In genomic region chr9:124099860-124100259, GRCh38 we compare ENCODE assay signal across 25 cellular contexts.
"Had no signal": no experiment of that assay in that cellular context is flagged by ENCODE, and none has a peak within 500 bp of the region (broad histone marks: within the 10 kb centered on the region; RNA-seq: fewer than 3 reads in every experiment).

No MANE protein-coding gene starts in this region.

- H2AFZ ChIP-seq: parathyroid adenoma had no signal

- H3K4me3 ChIP-seq: ovary, psoas muscle, skin epidermis, smooth muscle cell, spleen, suprapubic skin, testis, tibial artery, transverse colon, upper lobe of right lung, uterus had no signal

- H3K27me3 ChIP-seq: ovary, testis, uterus had no signal

- H3K79me2 ChIP-seq: parathyroid adenoma had no signal

- DNase-seq: naive thymus-derived CD8-positive, alpha-beta T cell; nephron progenitor cell; occipital lobe; ovary; psoas muscle; right cardiac atrium; spleen; stimulated activated CD4-positive, alpha-beta T cell treated with anti-CD3 and anti-CD28 coated beads, Interleukin-12 subunit alpha, Interleukin-12 subunit beta, amount 100 ng/mL, for 4 hours; stimulated activated CD4-positive, alpha-beta T cell treated with anti-CD3 and anti-CD28 coated beads, Interleukin-1b, Interleukin-23, amount 100 ng/mL, for 48 hours; stimulated activated CD4-positive, alpha-beta T cell treated with anti-CD3 and anti-CD28 coated beads, Interleukin-4, amount 100 ng/mL, for 1 hour; stimulated activated CD4-positive, alpha-beta T cell treated with anti-CD3 and anti-CD28 coated beads, Interleukin-4, amount 100 ng/mL, for 4 hours; stimulated activated CD8-positive, alpha-beta memory T cell treated with anti-CD3 and anti-CD28 coated beads, Interleukin-4, amount 100 ng/mL, for 48 hours; stimulated activated naive CD4-positive, alpha-beta T cell; stimulated activated naive CD8-positive, alpha-beta T cell treated with anti-CD3 and anti-CD28 coated beads, Interleukin-15, amount 100 ng/mL, for 72 hours; stimulated activated naive CD8-positive, alpha-beta T cell treated with anti-CD3 and anti-CD28 coated beads, Interleukin-15, Interleukin-2, amounts not matched to agents 100 U/mL and 50 U/mL, for 24 hours; substantia nigra; testis; tibial artery; transverse colon; upper lobe of right lung; uterus had no signal

- H3K27ac ChIP-seq: ovary, parathyroid adenoma, psoas muscle, skin epidermis, spleen, suprapubic skin, testis, tibial artery, transverse colon, upper lobe of right lung, uterus had no signal

- H3K9ac ChIP-seq: parathyroid adenoma had no signal

- H3K4me1 ChIP-seq: parathyroid adenoma, psoas muscle, suprapubic skin, testis, tibial artery, transverse colon, upper lobe of right lung, uterus had no signal

- H3K36me3 ChIP-seq: ovary, spleen, suprapubic skin, tibial artery, transverse colon, upper lobe of right lung, uterus had no signal

- H3K4me2 ChIP-seq: smooth muscle cell had no signal

- H3K9me3 ChIP-seq: ovary, psoas muscle, spleen, suprapubic skin, testis, tibial artery, transverse colon, upper lobe of right lung, uterus had no signal
